In the genomic region with DNA sequence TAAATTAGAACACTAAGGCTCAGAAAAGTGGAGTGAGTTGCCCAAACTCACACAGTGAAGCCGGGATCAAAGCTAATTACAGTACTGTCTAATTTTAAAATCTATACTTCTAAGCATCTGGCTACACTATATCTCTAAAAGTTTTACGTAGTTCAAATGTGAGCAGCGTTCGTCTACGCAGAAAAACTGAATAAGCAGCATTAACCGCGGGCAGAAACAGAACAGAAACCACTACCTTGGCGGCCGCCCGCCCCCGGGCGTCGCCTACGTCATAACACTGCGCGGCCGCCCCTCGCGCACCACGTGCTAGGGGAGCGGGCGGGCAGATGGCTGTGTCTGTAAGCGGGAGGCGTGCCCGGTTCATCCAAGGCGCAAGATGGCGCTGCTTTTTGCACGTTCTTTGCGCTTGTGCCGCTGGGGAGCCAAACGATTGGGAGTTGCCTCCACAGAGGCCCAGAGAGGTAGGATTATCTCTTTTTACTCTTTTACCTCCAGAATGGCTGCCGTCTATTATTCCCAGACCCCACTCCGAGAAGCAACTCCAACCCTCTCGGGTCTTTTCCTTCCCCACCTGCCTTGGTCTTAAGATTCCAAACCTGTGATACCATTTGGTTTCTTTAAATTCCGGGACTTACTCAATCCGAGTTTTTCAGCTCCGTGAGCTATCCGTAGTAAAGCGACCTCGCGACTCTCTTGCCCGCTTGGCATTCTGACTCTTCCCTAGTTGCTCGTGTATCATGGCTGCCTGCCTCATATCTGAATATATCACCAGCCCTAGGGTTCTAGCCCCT, we compare ENCODE assay signal across 8 cellular contexts. TPM values are rescaled to one million over a fixed set of nuclear protein-coding genes. Genes with fewer than 3 reads are reported as not detected.
DNase-seq lines count a peak whose midpoint lies in the region; ATAC-seq and TF ChIP-seq lines count a peak whose summit lies in the region.

A gene (plus strand): TSS at position 363 of the 791 bp plus-strand sequence. CDS start 14 bp downstream, at position 377.

- H4K20me1 ChIP-seq in KMS-11 (ENCODE audit: insufficient read depth) = no peaks in the 10 kb centered on the region

- H3K4me3 ChIP-seq in KMS-11 (IDR thresholded peaks at IDR 0.05; ENCODE audit: insufficient read depth, low read depth, low read length) = peak within 1 kb of the TSS; percentile 77

- peak; percentile 88 for ATAC-seq in GM21737 (IDR thresholded peaks at IDR 0.05; ENCODE audit: unreplicated experiment)
- peak; percentile 98 to 99 for ATAC-seq in activated T-cell treated with anti-CD3 and anti-CD28 coated beads, Interleukin-2, amount 50 U/mL, for 72 hours (replicated peaks in 1 of 2)
- peak; percentile 94 to 96 for ATAC-seq in naive thymus-derived CD8-positive, alpha-beta T cell
- peak; percentile 96 to 98 for ATAC-seq in stimulated activated naive B cell treated with anti-CD40 and anti-IgM and Interleukin-4, amounts not matched to agents 10 μg/mL and 1 μg/mL and 100 μg/mL, for 72 hours (replicated peaks)

- peak within 1 kb of the TSS; percentile 91 for H3K27ac ChIP-seq in KMS-11

- peak within 1 kb of the TSS; percentile 97 for H3K27ac Mint-ChIP-seq in activated T-cell treated with anti-CD3 and anti-CD28 coated beads, Interleukin-2, amount 50 U/mL, for 72 hours
- peak within 1 kb of the TSS; percentile 96 to 99 (median 98) for H3K27ac Mint-ChIP-seq in naive thymus-derived CD8-positive, alpha-beta T cell
- peak within 1 kb of the TSS; percentile 96 for H3K27ac Mint-ChIP-seq in stimulated activated naive B cell treated with anti-CD40 and anti-IgM and Interleukin-4, amounts not matched to agents 10 μg/mL and 1 μg/mL and 100 μg/mL, for 72 hours

- H3K27me3 Mint-ChIP-seq in activated T-cell treated with anti-CD3 and anti-CD28 coated beads, Interleukin-2, amount 50 U/mL, for 72 hours (ENCODE audit: low read depth) = no peaks in the 10 kb centered on the region
- H3K27me3 Mint-ChIP-seq in naive thymus-derived CD8-positive, alpha-beta T cell = no peaks in the 10 kb centered on the region
- H3K27me3 Mint-ChIP-seq in stimulated activated naive B cell treated with anti-CD40 and anti-IgM and Interleukin-4, amounts not matched to agents 10 μg/mL and 1 μg/mL and 100 μg/mL, for 72 hours = no peaks in the 10 kb centered on the region

- TF ChIP-seq CTCF in KMS-11 (conservative IDR thresholded peaks at IDR 0.05; ENCODE audit: low read depth, low read length) = peak; percentile 81

- H3K4me1 ChIP-seq in KMS-11 (ENCODE audit: low read depth, poor library complexity, severe bottlenecking) = peaks cover 50% of the 10 kb centered on the region

- peaks cover 37% of the 10 kb centered on the region for H3K4me1 Mint-ChIP-seq in activated T-cell treated with anti-CD3 and anti-CD28 coated beads, Interleukin-2, amount 50 U/mL, for 72 hours (ENCODE audit: low read depth)
- H3K4me1 Mint-ChIP-seq in naive thymus-derived CD8-positive, alpha-beta T cell = peaks cover 19 to 42% (median 35%) of the 10 kb centered on the region in 4 donors
- H3K4me1 Mint-ChIP-seq in stimulated activated naive B cell treated with anti-CD40 and anti-IgM and Interleukin-4, amounts not matched to agents 10 μg/mL and 1 μg/mL and 100 μg/mL, for 72 hours = peaks cover 17 to 33% of the 10 kb centered on the region in 2 donors

- peak within 1 kb of the TSS; percentile 74 for H2AFZ ChIP-seq in KMS-11 (ENCODE audit: low read depth)

- H3K9me3 Mint-ChIP-seq in activated T-cell treated with anti-CD3 and anti-CD28 coated beads, Interleukin-2, amount 50 U/mL, for 72 hours = no peaks in the 10 kb centered on the region
- no peaks in the 10 kb centered on the region for H3K9me3 Mint-ChIP-seq in naive thymus-derived CD8-positive, alpha-beta T cell
- H3K9me3 Mint-ChIP-seq in stimulated activated naive B cell treated with anti-CD40 and anti-IgM and Interleukin-4, amounts not matched to agents 10 μg/mL and 1 μg/mL and 100 μg/mL, for 72 hours = no peaks in the 10 kb centered on the region

- H3K27me3 ChIP-seq in KMS-11 (ENCODE audit: insufficient read depth, low read depth) = no peaks in the 10 kb centered on the region

- peaks cover 0 to 5% of the 10 kb centered on the region in 2 donors for H3K36me3 Mint-ChIP-seq in activated T-cell treated with anti-CD3 and anti-CD28 coated beads, Interleukin-2, amount 50 U/mL, for 72 hours (ENCODE audit: insufficient read depth in 2 of 2)
- peaks cover 0 to 5% (median 0%) of the 10 kb centered on the region in 3 donors for H3K36me3 Mint-ChIP-seq in naive thymus-derived CD8-positive, alpha-beta T cell
- peaks cover 16% of the 10 kb centered on the region in 2 donors for H3K36me3 Mint-ChIP-seq in stimulated activated naive B cell treated with anti-CD40 and anti-IgM and Interleukin-4, amounts not matched to agents 10 μg/mL and 1 μg/mL and 100 μg/mL, for 72 hours

- no peaks in the 10 kb centered on the region; the same call in 1 of the 2 replicates for H3K36me3 ChIP-seq in KMS-11 (ENCODE audit: insufficient read depth)

- H3K4me2 ChIP-seq in KMS-11 = peak within 1 kb of the TSS; percentile 79

- peak within 1 kb of the TSS; percentile 92 to 96 for H3K4me3 Mint-ChIP-seq in activated T-cell treated with anti-CD3 and anti-CD28 coated beads, Interleukin-2, amount 50 U/mL, for 72 hours
- peak within 1 kb of the TSS; percentile 90 to 98 (median 96) for H3K4me3 Mint-ChIP-seq in naive thymus-derived CD8-positive, alpha-beta T cell
- H3K4me3 Mint-ChIP-seq in stimulated activated naive B cell treated with anti-CD40 and anti-IgM and Interleukin-4, amounts not matched to agents 10 μg/mL and 1 μg/mL and 100 μg/mL, for 72 hours = peak within 1 kb of the TSS; percentile 87 to 98

- POLR2A ChIA-PET in naive thymus-derived CD8-positive, alpha-beta T cell (lab: Charles Lee) = interaction anchor here (0.5 to 2.4 kb wide), 20 partner anchors 9 to 366 kb away, joined by 3 to 11 read pairs (median 5); a partner anchor contains a TSS

- DNase-seq in DMS79 (lab: John Stamatoyannopoulos, UW) = peak; percentile 77
- DNase-seq in activated T-cell treated with anti-CD3 and anti-CD28 coated beads, Interleukin-2, amount 50 U/mL, for 72 hours = peak; percentile 95 to 97
- peak; percentile 90 for DNase-seq in fibroblast of gingiva (ENCODE audit: low read depth)
- peak; percentile 91 to 96 (median 93) for DNase-seq in naive thymus-derived CD8-positive, alpha-beta T cell
- DNase-seq in stimulated activated naive B cell treated with anti-CD40 and anti-IgM and Interleukin-4, amounts not matched to agents 10 μg/mL and 1 μg/mL and 100 μg/mL, for 72 hours = peak; percentile 95

- peak within 1 kb of the TSS; percentile 92 for H3K9ac ChIP-seq in KMS-11

- peaks cover 50% of the 10 kb centered on the region for H3K79me2 ChIP-seq in KMS-11 (ENCODE audit: insufficient read depth, low read depth)

TF ChIP-seq in PFSK-1, 5 proteins besides CTCF, POLR2A, EP300 and RAD21:
- TF ChIP-seq TAF1 (IDR thresholded peaks at IDR 0.05; ENCODE audit: borderline replicate concordance, insufficient read depth, low read length) (peak; percentile 96), FOXP2 (optimal IDR thresholded peaks at IDR 0.05; ENCODE audit: borderline replicate concordance, extremely low read depth, extremely low read length, insufficient read depth) (peak; percentile 86), POLR2AphosphoS5 (IDR thresholded peaks at IDR 0.05; ENCODE audit: low read depth, low read length) (peak; percentile 94), SIN3A (IDR thresholded peaks at IDR 0.05; ENCODE audit: borderline replicate concordance, insufficient read depth, low read length) (peak; percentile 99; the same call in 1 of the 2 replicates)
- TF ChIP-seq, protein P1, sequence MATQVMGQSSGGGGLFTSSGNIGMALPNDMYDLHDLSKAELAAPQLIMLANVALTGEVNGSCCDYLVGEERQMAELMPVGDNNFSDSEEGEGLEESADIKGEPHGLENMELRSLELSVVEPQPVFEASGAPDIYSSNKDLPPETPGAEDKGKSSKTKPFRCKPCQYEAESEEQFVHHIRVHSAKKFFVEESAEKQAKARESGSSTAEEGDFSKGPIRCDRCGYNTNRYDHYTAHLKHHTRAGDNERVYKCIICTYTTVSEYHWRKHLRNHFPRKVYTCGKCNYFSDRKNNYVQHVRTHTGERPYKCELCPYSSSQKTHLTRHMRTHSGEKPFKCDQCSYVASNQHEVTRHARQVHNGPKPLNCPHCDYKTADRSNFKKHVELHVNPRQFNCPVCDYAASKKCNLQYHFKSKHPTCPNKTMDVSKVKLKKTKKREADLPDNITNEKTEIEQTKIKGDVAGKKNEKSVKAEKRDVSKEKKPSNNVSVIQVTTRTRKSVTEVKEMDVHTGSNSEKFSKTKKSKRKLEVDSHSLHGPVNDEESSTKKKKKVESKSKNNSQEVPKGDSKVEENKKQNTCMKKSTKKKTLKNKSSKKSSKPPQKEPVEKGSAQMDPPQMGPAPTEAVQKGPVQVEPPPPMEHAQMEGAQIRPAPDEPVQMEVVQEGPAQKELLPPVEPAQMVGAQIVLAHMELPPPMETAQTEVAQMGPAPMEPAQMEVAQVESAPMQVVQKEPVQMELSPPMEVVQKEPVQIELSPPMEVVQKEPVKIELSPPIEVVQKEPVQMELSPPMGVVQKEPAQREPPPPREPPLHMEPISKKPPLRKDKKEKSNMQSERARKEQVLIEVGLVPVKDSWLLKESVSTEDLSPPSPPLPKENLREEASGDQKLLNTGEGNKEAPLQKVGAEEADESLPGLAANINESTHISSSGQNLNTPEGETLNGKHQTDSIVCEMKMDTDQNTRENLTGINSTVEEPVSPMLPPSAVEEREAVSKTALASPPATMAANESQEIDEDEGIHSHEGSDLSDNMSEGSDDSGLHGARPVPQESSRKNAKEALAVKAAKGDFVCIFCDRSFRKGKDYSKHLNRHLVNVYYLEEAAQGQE (IDR thresholded peaks at IDR 0.05; ENCODE audit: insufficient read depth in 1 of 2, low read depth in 2 of 2, low read length in 2 of 2) = peak; percentile 19 to 51; a peak in 1 of 4 replicates

RNA-seq across cellular contexts. Expression of the gene that starts here (rescaled TPM):
- 0.88 TPM for polyA plus RNA-seq in PFSK-1 (2012; ENCODE audit: insufficient read length, low read depth)
- 1 to 10 TPM; 3.8 to 4.4 TPM for total RNA-seq in activated T-cell treated with anti-CD3 and anti-CD28 coated beads, Interleukin-2, amount 50 U/mL, for 72 hours
- 1 to 10 TPM; 9.0 to 9.4 TPM for total RNA-seq in naive thymus-derived CD8-positive, alpha-beta T cell
- polyA plus RNA-seq in naive thymus-derived CD8-positive, alpha-beta T cell = 1 to 10 TPM; 1.3 to 1.6 (median 1.4) TPM

Comparison
In these comparisons a context has a peak if more than half of its experiments do, and no peak if none do; other contexts are left out.
1. Peak in every context shown above with its lines: DNase-seq, ATAC-seq, H3K4me3 ChIP-seq and H3K27ac ChIP-seq.